In genomic region chr9:127778280-127779135, GRCh38 we compare ENCODE assay signal across 9 cellular contexts. TPM values are rescaled to one million over a fixed set of nuclear protein-coding genes. Genes with fewer than 3 reads are reported as not detected.
DNase-seq lines count a peak whose midpoint lies in the region; ATAC-seq lines count a peak whose summit lies in the region.
"Had no signal": no experiment of that assay in that cellular context is flagged by ENCODE, and none has a peak within 500 bp of the region (broad histone marks: within the 10 kb centered on the region; RNA-seq: fewer than 3 reads in every experiment).

Gene SH2D3C (minus strand): TSS chr9:127778666. CDS start chr9:127778627, 39 bp downstream.

- no peak within 1 kb of the TSS for H3K4me3 ChIP-seq in HAP-1

- intact Hi-C loops in Right ventricle myocardium inferior (cut with DNase I): no loop called here

- peak; percentile 60 for DNase-seq in activated CD4-positive, alpha-beta T cell treated with anti-CD3 and anti-CD28 coated beads, Interleukin-2, amount 10 ng/mL, durations not matched to agents 7 days and 5 days
- DNase-seq in Right ventricle myocardium inferior (ENCODE audit: missing footprints): peak; percentile 85
- peak; percentile 47 for DNase-seq in stimulated activated CD4-positive, alpha-beta T cell treated with anti-CD3 and anti-CD28 coated beads, Interleukin-1b, Interleukin-23, amount 100 ng/mL, for 48 hours
- no peak for DNase-seq in HuH-7 (ENCODE audit: low spot score)
- no peak for DNase-seq in HAP-1 (ENCODE audit: low spot score in 2 of 2)
- no peak for DNase-seq in islet precursor cell

- peak within 1 kb of the TSS; percentile 100 for H3K4me3 Mint-ChIP-seq in activated CD4-positive, alpha-beta T cell treated with anti-CD3 and anti-CD28 coated beads, Interleukin-2, amount 10 ng/mL, durations not matched to agents 7 days and 5 days

- H3K9me3 ChIP-seq in HAP-1: no peaks in the 10 kb centered on the region

- H3K27me3 ChIP-seq in HAP-1 (ENCODE audit: low read depth): no peaks in the 10 kb centered on the region

- H3K4me1 Mint-ChIP-seq in activated CD4-positive, alpha-beta T cell treated with anti-CD3 and anti-CD28 coated beads, Interleukin-2, amount 10 ng/mL, durations not matched to agents 7 days and 5 days: peaks cover 64% of the 10 kb centered on the region

- no peaks in the 10 kb centered on the region for H3K4me1 ChIP-seq in HAP-1

- peaks cover 32% of the 10 kb centered on the region for H3K36me3 Mint-ChIP-seq in activated CD4-positive, alpha-beta T cell treated with anti-CD3 and anti-CD28 coated beads, Interleukin-2, amount 10 ng/mL, durations not matched to agents 7 days and 5 days (ENCODE audit: low read depth)

- POLR2A ChIA-PET in activated CD4-positive, alpha-beta T cell treated with anti-CD3 and anti-CD28 coated beads, Interleukin-2, amount 10 ng/mL, durations not matched to agents 7 days and 5 days (lab: Charles Lee): interaction anchor here (0.6 kb wide), 1 partner anchor 350 kb away, joined by 4 read pairs; no protein-coding TSS in a partner anchor

- ATAC-seq in GM18873 (IDR thresholded peaks at IDR 0.05; ENCODE audit: low FRiP score, unreplicated experiment) (peak; percentile 9), HG03196 (IDR thresholded peaks at IDR 0.05; ENCODE audit: unreplicated experiment) (peak; percentile 3), Right ventricle myocardium inferior (peak; percentile 64)

- peak within 1 kb of the TSS; percentile 97 for H3K27ac Mint-ChIP-seq in activated CD4-positive, alpha-beta T cell treated with anti-CD3 and anti-CD28 coated beads, Interleukin-2, amount 10 ng/mL, durations not matched to agents 7 days and 5 days

- H3K9me3 Mint-ChIP-seq in activated CD4-positive, alpha-beta T cell treated with anti-CD3 and anti-CD28 coated beads, Interleukin-2, amount 10 ng/mL, durations not matched to agents 7 days and 5 days: no peaks in the 10 kb centered on the region

- no peaks in the 10 kb centered on the region for H3K36me3 ChIP-seq in HAP-1 (replicated peaks)

- CTCF ChIA-PET in activated CD4-positive, alpha-beta T cell treated with anti-CD3 and anti-CD28 coated beads, Interleukin-2, amount 10 ng/mL, durations not matched to agents 7 days and 5 days (lab: Charles Lee): interaction anchor here (0.6 to 3.4 kb wide), 8 partner anchors 11 to 165 kb away, joined by 3 to 25 read pairs (median 4); partner anchors contain the start of genes FPGS and TOR2A

- in situ Hi-C loops in HAP-1 (cut with MboI; ENCODE audit: low sequenced_read_pairs): no loop called here

- H3K27me3 Mint-ChIP-seq in activated CD4-positive, alpha-beta T cell treated with anti-CD3 and anti-CD28 coated beads, Interleukin-2, amount 10 ng/mL, durations not matched to agents 7 days and 5 days: no peaks in the 10 kb centered on the region

RNA-seq across cellular contexts. Expression of gene SH2D3C, which starts in this region (rescaled TPM):
- total RNA-seq in activated CD4-positive, alpha-beta T cell treated with anti-CD3 and anti-CD28 coated beads, Interleukin-2, amount 10 ng/mL, durations not matched to agents 7 days and 5 days: 10 to 100 TPM; 67.9 to 71.4 TPM
- total RNA-seq in Right ventricle myocardium inferior: 21.3 TPM
- total RNA-seq: LHCN-M2 had no signal

Comparison
In these comparisons a context has a peak if more than half of its experiments do, and no peak if none do; other contexts are left out.
1. ATAC-seq: peak in every context shown above with its lines; median percentile 64 in Right ventricle myocardium inferior; 9 in GM18873; 3 in HG03196.
2. DNase-seq: peak in activated CD4-positive, alpha-beta T cell treated with anti-CD3 and anti-CD28 coated beads, Interleukin-2, amount 10 ng/mL, durations not matched to agents 7 days and 5 days (single experiment), Right ventricle myocardium inferior (single experiment) and stimulated activated CD4-positive, alpha-beta T cell treated with anti-CD3 and anti-CD28 coated beads, Interleukin-1b, Interleukin-23, amount 100 ng/mL, for 48 hours (single experiment); none in HuH-7 (single experiment), HAP-1 (0 of 2) and islet precursor cell (single experiment).